In the genomic region with DNA sequence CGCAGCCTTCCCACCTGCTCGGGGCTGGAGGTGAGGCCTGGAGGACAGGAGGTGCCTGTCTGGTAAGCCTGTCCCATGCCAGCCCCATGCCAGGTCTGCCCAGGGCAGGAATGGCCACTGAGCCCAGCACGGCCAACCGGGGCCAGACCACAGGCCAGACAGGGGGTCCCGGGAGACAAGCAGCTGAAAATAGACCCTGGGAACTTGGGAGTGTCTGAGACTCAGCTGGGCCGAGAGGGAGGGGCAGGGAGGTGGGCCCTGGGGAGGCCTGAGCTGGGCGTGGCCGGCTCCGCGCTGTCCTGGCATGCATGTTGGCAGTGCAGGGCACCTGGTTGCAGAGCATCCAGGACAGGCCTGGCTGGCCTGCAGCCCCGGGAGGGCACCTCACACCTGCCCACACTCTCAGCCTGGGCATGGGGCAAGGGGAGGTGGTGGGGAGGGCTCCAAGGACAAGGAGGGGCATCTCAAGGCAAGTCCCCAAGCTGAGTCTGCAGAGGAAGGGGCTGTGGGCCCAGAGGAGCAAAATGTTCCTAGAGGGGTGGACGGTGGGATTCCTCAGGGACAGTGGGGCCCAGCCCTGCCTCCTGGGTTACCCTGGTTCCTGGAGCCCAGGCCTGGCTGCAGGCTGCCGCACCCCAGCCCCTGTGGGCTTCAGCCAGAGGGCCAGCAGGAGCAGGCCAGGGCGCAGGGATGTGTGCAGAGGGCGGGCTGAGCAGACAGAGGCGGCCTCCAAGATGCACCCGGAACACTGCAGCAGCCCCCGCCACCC, we compare ENCODE assay signal across 12 cellular contexts. TPM values are rescaled to one million over a fixed set of nuclear protein-coding genes. Genes with fewer than 3 reads are reported as not detected.
A peak's percentile ranks its signal among the peaks of the same experiment; 100 is the strongest.
DNase-seq lines count a peak whose midpoint lies in the region; ATAC-seq, FAIRE-seq and TF ChIP-seq lines count a peak whose summit lies in the region.
"Had no signal": no experiment of that assay in that cellular context is flagged by ENCODE, and none has a peak within 500 bp of the region (broad histone marks: within the 10 kb centered on the region; RNA-seq: fewer than 3 reads in every experiment).

No MANE protein-coding gene starts in this region.

- H3K36me3 Mint-ChIP-seq in activated T-cell treated with anti-CD3 and anti-CD28 coated beads, Interleukin-2, amount 50 U/mL, for 4 hours (ENCODE audit: insufficient read depth): no peaks in the 10 kb centered on the region

- H3K27me3 ChIP-seq in A673 (replicated peaks; ENCODE audit: insufficient read depth, low read depth, low read length, poor library complexity) (no peaks in the 10 kb centered on the region), pancreas (peaks cover 0 to 15% (median 0%) of the 10 kb centered on the region in 4 donors)

- H3K9me3 ChIP-seq in A673 (ENCODE audit: low read depth, low read length, poor library complexity, severe bottlenecking) (no peaks in the 10 kb centered on the region), pancreas (no peaks in the 10 kb centered on the region)

- H3K27ac ChIP-seq in A673 (ENCODE audit: low read depth, low read length, poor library complexity, severe bottlenecking): peak overlapping the region; percentile 37
- H3K27ac ChIP-seq in pancreas: peak overlapping the region in 3 of 4 donors; percentile 89 to 95 (median 90)
- H3K27ac ChIP-seq: hepatocyte had no signal

- H3K4me3 ChIP-seq in A673 (ENCODE audit: low read depth, low read length, poor library complexity, severe bottlenecking): no peak overlapping the region
- no peak overlapping the region for H3K4me3 ChIP-seq in epithelial cell of esophagus (ENCODE audit: low read length)
- H3K4me3 ChIP-seq in pancreas: no peak overlapping the region
- H3K4me3 ChIP-seq: hepatocyte had no signal

- CTCF ChIA-PET in A673 (lab: Charles Lee): no interaction called here

- DNase-seq in A673 (ENCODE audit: low spot score): no peak
- peak; percentile 51 for DNase-seq in HT-29 (ENCODE audit: low spot score)
- DNase-seq in epithelial cell of esophagus (ENCODE audit: low read depth): peak; percentile 55
- peak in 1 of 6 donors; percentile 64 for DNase-seq in pancreas
- DNase-seq in anterior cingulate cortex (lab: John Stamatoyannopoulos, UW): no peak
- no peak for DNase-seq in activated T-cell treated with anti-CD3 and anti-CD28 coated beads, Interleukin-2, amount 50 U/mL, for 4 hours
- no peak for DNase-seq in epidermal melanocyte (ENCODE audit: insufficient read length, low spot score)
- DNase-seq in Ammon's horn (ENCODE audit: low spot score): no peak
- DNase-seq: NCI-H1694 had no signal

- ATAC-seq in pancreas: no peak
- ATAC-seq in activated T-cell treated with anti-CD3 and anti-CD28 coated beads, Interleukin-2, amount 50 U/mL, for 4 hours: no peak
- ATAC-seq: Panc1 had no signal

- BruUV-seq in A673 (replicated peaks; lab: Mats Ljungman, UMichigan): no TSS peak

- intact Hi-C loops in A673 (cut with micrococcal nuclease; ENCODE audit: unreplicated experiment) (no loop called here), pancreas (cut with DNase I) (no loop called here)

- TF ChIP-seq CTCF in A673 (conservative IDR thresholded peaks at IDR 0.05; ENCODE audit: low read depth, low read length): no peak
- TF ChIP-seq CTCF in epithelial cell of esophagus (IDR thresholded peaks at IDR 0.05; ENCODE audit: insufficient read depth, low read depth, low read length, missing control alignments): no peak
- no peak for TF ChIP-seq CTCF in pancreas (IDR thresholded peaks at IDR 0.05)

- H3K4me3 Mint-ChIP-seq in activated T-cell treated with anti-CD3 and anti-CD28 coated beads, Interleukin-2, amount 50 U/mL, for 4 hours: no peak overlapping the region

- peaks cover 61% of the 10 kb centered on the region for H3K4me1 Mint-ChIP-seq in activated T-cell treated with anti-CD3 and anti-CD28 coated beads, Interleukin-2, amount 50 U/mL, for 4 hours (ENCODE audit: low read depth)

- FAIRE-seq in pancreas (lab: Jason Lieb, UNC): no peak
- FAIRE-seq: bronchial epithelial cell had no signal

- peaks cover 39% of the 10 kb centered on the region for H3K4me1 ChIP-seq in A673 (ENCODE audit: insufficient read depth, low read length, poor library complexity, severe bottlenecking)
- H3K4me1 ChIP-seq in pancreas: peaks cover 8 to 46% (median 18%) of the 10 kb centered on the region in 3 donors

- no peaks in the 10 kb centered on the region for H3K9me3 Mint-ChIP-seq in activated T-cell treated with anti-CD3 and anti-CD28 coated beads, Interleukin-2, amount 50 U/mL, for 4 hours

- 64 to 75% methylated on average over 17 to 18 of the region's 18 CpGs for WGBS in pancreas, 2 donors

- POLR2A ChIA-PET in A673 (lab: Charles Lee; ENCODE audit: low non-redundant PET): interaction anchor here (0.7 kb wide), 1 partner anchor 8 kb away, joined by 4 read pairs; no protein-coding TSS in a partner anchor

- H3K36me3 ChIP-seq in A673 (ENCODE audit: insufficient read depth, low read length, poor library complexity, severe bottlenecking): peaks cover 4% of the 10 kb centered on the region
- H3K36me3 ChIP-seq in pancreas: no peaks in the 10 kb centered on the region

- no peaks in the 10 kb centered on the region for H3K27me3 Mint-ChIP-seq in activated T-cell treated with anti-CD3 and anti-CD28 coated beads, Interleukin-2, amount 50 U/mL, for 4 hours (ENCODE audit: low read depth)

RNA-seq across cellular contexts. Expression of a gene that starts 3.2 kb away (rescaled TPM):
- total RNA-seq in A673 (2021) (42.4 and 47.7 TPM in 2 replicates), pancreas (10 to 100 TPM in 1 of 6 donors, 1 to 10 TPM in 5; 2.4 to 14.0 (median 9.0) TPM)
- total RNA-seq in HT-29 (2014; rRNA removed; shearing (Covaris generic)): 667 and 791 TPM in 2 replicates
- 10 to 100 TPM; 35.4 to 71.0 TPM for polyA plus RNA-seq in pancreas
- total RNA-seq in activated T-cell treated with anti-CD3 and anti-CD28 coated beads, Interleukin-2, amount 50 U/mL, for 4 hours: 10 to 100 TPM; 24.9 to 43.9 (median 33.5) TPM
- total RNA-seq: bronchial epithelial cell had no signal

RNA-seq across cellular contexts. Expression of a gene that starts 7.6 kb away (rescaled TPM):
- 34.0 and 48.0 TPM in 2 replicates for total RNA-seq in A673 (2021)
- 112 and 140 TPM in 2 replicates for total RNA-seq in HT-29 (2014; rRNA removed; shearing (Covaris generic))
- total RNA-seq in pancreas: 1 to 10 TPM; 2.0 to 5.2 (median 3.3) TPM
- polyA plus RNA-seq in pancreas: 10 to 100 TPM; 18.1 to 21.5 TPM
- 10 to 100 TPM; 53.7 to 58.7 (median 57.8) TPM for total RNA-seq in activated T-cell treated with anti-CD3 and anti-CD28 coated beads, Interleukin-2, amount 50 U/mL, for 4 hours

RNA-seq across cellular contexts. Expression of a gene that starts 8.9 kb away (rescaled TPM):
- total RNA-seq in A673 (2021) (154 and 192 TPM in 2 replicates), pancreas (10 to 100 TPM; 12.9 to 37.4 (median 24.3) TPM)
- 267 and 274 TPM in 2 replicates for total RNA-seq in HT-29 (2014; rRNA removed; shearing (Covaris generic))
- 100 to 1,000 TPM in 1 of 2 donors, 10 to 100 TPM in 1; 99.5 to 223 TPM for polyA plus RNA-seq in pancreas
- 1 to 10 TPM in 1 of 3 donors, under 1 TPM in 2; 0.90 to 1.4 (median 0.91) TPM for total RNA-seq in activated T-cell treated with anti-CD3 and anti-CD28 coated beads, Interleukin-2, amount 50 U/mL, for 4 hours

RNA-seq across cellular contexts. Expression of a gene that starts 42.9 kb away (rescaled TPM):
- 3.1 and 4.7 TPM in 2 replicates for total RNA-seq in A673 (2021)
- 0.31 and 0.65 TPM in 2 replicates for total RNA-seq in HT-29 (2014; rRNA removed; shearing (Covaris generic))
- total RNA-seq in pancreas: 1 to 10 TPM in 5 of 6 donors, under 1 TPM in 1; 0.92 to 3.3 (median 1.8) TPM
- 1 to 10 TPM; 1.2 to 2.5 TPM for polyA plus RNA-seq in pancreas
- total RNA-seq in activated T-cell treated with anti-CD3 and anti-CD28 coated beads, Interleukin-2, amount 50 U/mL, for 4 hours: 10 to 100 TPM; 14.4 to 24.6 (median 19.5) TPM

Comparison
In these comparisons a context has a peak if more than half of its experiments do, and no peak if none do; other contexts are left out.
1. DNase-seq: peak in HT-29 (single experiment) and epithelial cell of esophagus (single experiment); none in A673 (single experiment), anterior cingulate cortex (0 of 58), activated T-cell treated with anti-CD3 and anti-CD28 coated beads, Interleukin-2, amount 50 U/mL, for 4 hours (single experiment), epidermal melanocyte (single experiment) and Ammon's horn (single experiment).
2. RNA of a gene that starts 3.2 kb away (total RNA-seq): 667 to 791 TPM in HT-29; 42.4 to 47.7 TPM in A673, 24.9 to 43.9 TPM in activated T-cell treated with anti-CD3 and anti-CD28 coated beads, Interleukin-2, amount 50 U/mL, for 4 hours and 2.4 to 14.0 TPM in pancreas; every median in the first group is over 10 times any median in the second.
3. RNA of a gene that starts 8.9 kb away (total RNA-seq): 267 to 274 TPM in HT-29, 154 to 192 TPM in A673 and 12.9 to 37.4 TPM in pancreas; 0.90 to 1.4 TPM in activated T-cell treated with anti-CD3 and anti-CD28 coated beads, Interleukin-2, amount 50 U/mL, for 4 hours; every median in the first group is over 4 times any median in the second.